In the genomic region with DNA sequence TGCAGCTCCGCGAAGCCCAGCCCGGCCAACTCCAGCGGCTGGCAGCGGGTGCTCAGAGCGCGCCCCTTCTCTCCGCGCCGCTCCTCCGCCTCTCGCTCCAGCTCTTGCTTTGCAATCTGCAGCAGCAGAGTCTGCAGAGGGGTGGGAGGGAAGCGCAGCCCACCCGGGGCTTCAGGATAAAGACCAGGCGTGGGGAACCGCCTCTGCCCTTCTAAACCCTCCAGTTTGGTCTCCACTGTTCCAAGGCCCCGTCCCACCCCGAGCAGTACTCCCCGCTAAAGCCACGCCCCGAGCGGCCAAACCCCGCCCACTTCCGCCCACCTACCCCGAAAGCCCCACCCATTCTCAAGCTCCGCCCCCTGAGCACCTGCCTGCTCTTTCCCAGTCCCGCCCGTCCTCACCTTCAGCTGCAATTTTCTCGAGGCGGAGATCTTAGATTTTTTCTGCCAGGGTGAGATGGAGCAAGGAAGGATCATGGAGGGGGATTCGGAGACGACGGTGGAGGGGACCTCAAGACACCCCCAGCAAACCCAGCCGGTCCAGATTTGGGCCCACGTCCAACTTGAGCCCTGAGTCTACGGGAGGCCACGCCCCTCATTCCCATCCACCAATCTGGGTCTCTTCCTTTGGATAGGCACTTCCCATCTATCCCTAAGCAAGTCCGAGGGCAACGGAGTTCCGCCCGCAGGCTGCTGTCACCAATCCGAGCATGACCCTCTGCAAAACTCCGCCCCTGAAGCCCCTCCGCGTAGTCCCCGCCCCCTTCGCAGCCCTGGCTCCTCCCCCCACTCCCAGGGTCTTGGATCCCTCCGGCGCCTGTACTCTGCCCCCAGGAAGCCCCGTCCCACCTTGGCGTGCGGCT, we compare ENCODE assay signal across 8 cellular contexts. TPM values are rescaled to one million over a fixed set of nuclear protein-coding genes. Genes with fewer than 3 reads are reported as not detected.
DNase-seq lines count a peak whose midpoint lies in the region; ATAC-seq and TF ChIP-seq lines count a peak whose summit lies in the region.

No MANE protein-coding gene starts in this region.

- in situ Hi-C loops in GM13977 (cut with MboI; ENCODE audit: low pct_unique_long_range_greater_than_20kb, low sequenced_read_pairs, unreplicated experiment): no loop called here

- peaks cover 5% of the 10 kb centered on the region for H3K36me3 Mint-ChIP-seq in activated naive CD8-positive, alpha-beta T cell treated with anti-CD3 and anti-CD28 coated beads, Interleukin-2, amount 10 ng/mL, durations not matched to agents 7 days and 5 days

- H3K4me1 ChIP-seq in iPS-15b (ENCODE audit: control insufficient read depth, insufficient read depth, low read length): peaks cover 13% of the 10 kb centered on the region
- H3K4me1 ChIP-seq in suprapubic skin: peaks cover 33% of the 10 kb centered on the region

- POLR2A ChIA-PET in activated naive CD8-positive, alpha-beta T cell treated with anti-CD3 and anti-CD28 coated beads, Interleukin-2, amount 10 ng/mL, durations not matched to agents 7 days and 5 days (lab: Charles Lee): no interaction called here

- peak overlapping the region; percentile 47 for H3K9ac ChIP-seq in iPS-15b (ENCODE audit: low read depth, low read length)

- peaks cover 17% of the 10 kb centered on the region for H3K27me3 Mint-ChIP-seq in activated naive CD8-positive, alpha-beta T cell treated with anti-CD3 and anti-CD28 coated beads, Interleukin-2, amount 10 ng/mL, durations not matched to agents 7 days and 5 days

- H3K4me3 Mint-ChIP-seq in activated naive CD8-positive, alpha-beta T cell treated with anti-CD3 and anti-CD28 coated beads, Interleukin-2, amount 10 ng/mL, durations not matched to agents 7 days and 5 days: no peak overlapping the region

- no peak for ATAC-seq in activated naive CD8-positive, alpha-beta T cell treated with anti-CD3 and anti-CD28 coated beads, Interleukin-2, amount 10 ng/mL, durations not matched to agents 7 days and 5 days (ENCODE audit: low read depth)
- ATAC-seq in HG03520 (IDR thresholded peaks at IDR 0.05; ENCODE audit: unreplicated experiment) (no peak), GM19035 (IDR thresholded peaks at IDR 0.05; ENCODE audit: unreplicated experiment) (no peak)

- H3K36me3 ChIP-seq in iPS-15b (ENCODE audit: control insufficient read depth, insufficient read depth, low read length): peaks cover 5% of the 10 kb centered on the region
- no peaks in the 10 kb centered on the region for H3K36me3 ChIP-seq in suprapubic skin

- DNase-seq in GM13977 (ENCODE audit: low spot score) (peak; percentile 72), NCI-H2196 treated with DMSO at 0.1 percent for 48 hours (lab: John Stamatoyannopoulos, UW; ENCODE audit: unreplicated experiment) (peak; percentile 90), suprapubic skin (ENCODE audit: low spot score in 2 of 2) (peak in 1 of 2 donors; percentile 65), foreskin melanocyte (no peak)
- peak; percentile 64 for DNase-seq in activated naive CD8-positive, alpha-beta T cell treated with anti-CD3 and anti-CD28 coated beads, Interleukin-2, amount 10 ng/mL, durations not matched to agents 7 days and 5 days

- TF ChIP-seq POLR2A in suprapubic skin (IDR thresholded peaks at IDR 0.05): no peak

- peaks cover 5% of the 10 kb centered on the region for H3K27me3 ChIP-seq in iPS-15b (ENCODE audit: control insufficient read depth, insufficient read depth, low read length)
- H3K27me3 ChIP-seq in suprapubic skin: peaks cover 60% of the 10 kb centered on the region

- H3K9me3 Mint-ChIP-seq in activated naive CD8-positive, alpha-beta T cell treated with anti-CD3 and anti-CD28 coated beads, Interleukin-2, amount 10 ng/mL, durations not matched to agents 7 days and 5 days: peaks cover 12% of the 10 kb centered on the region

- H3K4me1 Mint-ChIP-seq in activated naive CD8-positive, alpha-beta T cell treated with anti-CD3 and anti-CD28 coated beads, Interleukin-2, amount 10 ng/mL, durations not matched to agents 7 days and 5 days: peaks cover 24% of the 10 kb centered on the region

- no peak for TF ChIP-seq EP300 in suprapubic skin (IDR thresholded peaks at IDR 0.05)

- no peak overlapping the region for H3K27ac ChIP-seq in suprapubic skin

- 2% methylated on average over 26 of the region's 52 CpGs for WGBS in suprapubic skin

- no peak overlapping the region for H3K27ac Mint-ChIP-seq in activated naive CD8-positive, alpha-beta T cell treated with anti-CD3 and anti-CD28 coated beads, Interleukin-2, amount 10 ng/mL, durations not matched to agents 7 days and 5 days

- H3K9me3 ChIP-seq in iPS-15b (ENCODE audit: control insufficient read depth, insufficient read depth, low read length) (no peaks in the 10 kb centered on the region), suprapubic skin (no peaks in the 10 kb centered on the region)

- H3K4me3 ChIP-seq in iPS-15b (ENCODE audit: low read depth, low read length) (peak overlapping the region; percentile 79), suprapubic skin (peak overlapping the region; percentile 30)

- no peak for TF ChIP-seq CTCF in GM13977 (IDR thresholded peaks at IDR 0.05; ENCODE audit: extremely low read depth, insufficient read depth, missing control alignments)
- no peak for TF ChIP-seq CTCF in suprapubic skin (IDR thresholded peaks at IDR 0.05)

RNA-seq across cellular contexts. Expression of gene TNNI3, which starts 1.1 kb away (rescaled TPM):
- total RNA-seq in activated naive CD8-positive, alpha-beta T cell treated with anti-CD3 and anti-CD28 coated beads, Interleukin-2, amount 10 ng/mL, durations not matched to agents 7 days and 5 days: not detected
- 1 to 10 TPM; 1.7 to 4.7 (median 3.2) TPM for total RNA-seq in suprapubic skin

RNA-seq across cellular contexts. Expression of gene TNNT1, which starts 7.4 kb away (rescaled TPM):
- not detected for total RNA-seq in activated naive CD8-positive, alpha-beta T cell treated with anti-CD3 and anti-CD28 coated beads, Interleukin-2, amount 10 ng/mL, durations not matched to agents 7 days and 5 days
- total RNA-seq in suprapubic skin: 10 to 100 TPM; 13.6 to 46.7 (median 19.6) TPM

RNA-seq across cellular contexts. Expression of gene DNAAF3, which starts 10.0 kb away (rescaled TPM):
- under 1 TPM in 1 of 2 experiments, not detected in 1; 0.65 TPM for total RNA-seq in activated naive CD8-positive, alpha-beta T cell treated with anti-CD3 and anti-CD28 coated beads, Interleukin-2, amount 10 ng/mL, durations not matched to agents 7 days and 5 days
- total RNA-seq in suprapubic skin: 10 to 100 TPM in 1 of 4 donors, 1 to 10 TPM in 1, under 1 TPM in 2; 0.48 to 10.6 (median 3.1) TPM

RNA-seq across cellular contexts. Expression of gene SYT5, which starts 23.7 kb away (rescaled TPM):
- under 1 TPM in 1 of 2 experiments, not detected in 1; 0.39 TPM for total RNA-seq in activated naive CD8-positive, alpha-beta T cell treated with anti-CD3 and anti-CD28 coated beads, Interleukin-2, amount 10 ng/mL, durations not matched to agents 7 days and 5 days
- total RNA-seq in suprapubic skin: 1 to 10 TPM in 3 of 4 donors, not detected in 1; 1.1 to 7.8 (median 6.8) TPM

RNA-seq across cellular contexts. Expression of gene PPP1R12C, which starts 39.0 kb away (rescaled TPM):
- total RNA-seq in activated naive CD8-positive, alpha-beta T cell treated with anti-CD3 and anti-CD28 coated beads, Interleukin-2, amount 10 ng/mL, durations not matched to agents 7 days and 5 days: 100 to 1,000 TPM; 147 to 157 TPM
- total RNA-seq in suprapubic skin: 100 to 1,000 TPM in 1 of 4 donors, 10 to 100 TPM in 3; 51.7 to 126 (median 78.7) TPM

Comparison
In these comparisons a context has a peak if more than half of its experiments do, and no peak if none do; other contexts are left out.
1. RNA of gene TNNT1, which starts 7.4 kb away (total RNA-seq): 13.6 to 46.7 TPM in suprapubic skin; not detected in activated naive CD8-positive, alpha-beta T cell treated with anti-CD3 and anti-CD28 coated beads, Interleukin-2, amount 10 ng/mL, durations not matched to agents 7 days and 5 days; every median in the first group is over 10 times any median in the second.